7 cellular contexts compared by ENCODE assay signal in genomic region chr12:93565760-93566159, GRCh38.
"Had no signal": no experiment of that assay in that cellular context is flagged by ENCODE, and none has a peak within 500 bp of the region (broad histone marks: within the 10 kb centered on the region; RNA-seq: fewer than 3 reads in every experiment).

No MANE protein-coding gene starts in this region.

- H3K27ac Mint-ChIP-seq: GM23338, HFFc6, IgD-negative memory B cell had no signal

- H3K27ac ChIP-seq: HL-60 had no signal

- H2AFZ ChIP-seq: GM23338 had no signal

- DNase-seq: H9, HCEC 1CT, HFFc6, KG1 had no signal

- H3K4me3 Mint-ChIP-seq: GM23338, H9, HFFc6, IgD-negative memory B cell had no signal

- H3K4me2 ChIP-seq: GM23338 had no signal

- H3K27me3 Mint-ChIP-seq: IgD-negative memory B cell had no signal

- H3K9me3 Mint-ChIP-seq: HFFc6 had no signal

- H3K4me3 ChIP-seq: GM23338 had no signal

- ATAC-seq: GM23338 had no signal
